24 cellular contexts compared by ENCODE assay signal in the genomic region with DNA sequence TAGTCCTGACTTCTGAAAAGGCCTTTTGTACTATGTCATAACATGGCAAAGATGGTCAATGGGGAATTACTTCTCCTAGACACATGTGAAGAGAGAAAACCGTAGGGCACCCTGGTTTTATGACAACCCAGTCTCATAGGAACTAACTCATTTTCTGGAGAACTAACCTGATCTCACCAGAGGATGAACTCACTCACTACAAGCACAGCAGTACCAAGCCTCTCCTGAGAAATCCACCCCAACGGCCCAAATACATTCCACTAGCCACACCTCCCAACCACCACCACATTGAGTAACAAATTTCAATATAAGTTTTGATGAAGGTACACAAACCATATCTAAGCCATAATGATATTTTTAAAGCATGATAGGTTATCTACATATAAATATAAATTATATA.
"Had no signal": no experiment of that assay in that cellular context is flagged by ENCODE, and none has a peak within 500 bp of the region (broad histone marks: within the 10 kb centered on the region; RNA-seq: fewer than 3 reads in every experiment).

No MANE protein-coding gene starts in this region.

- H3K4me1 Mint-ChIP-seq: natural killer cell; stimulated activated naive B cell treated with anti-CD40 and anti-IgM and Interleukin-4, amounts not matched to agents 10 μg/mL and 1 μg/mL and 100 μg/mL, for 72 hours had no signal

- H3K9me3 Mint-ChIP-seq: stimulated activated naive B cell treated with anti-CD40 and anti-IgM and Interleukin-4, amounts not matched to agents 10 μg/mL and 1 μg/mL and 100 μg/mL, for 72 hours had no signal

- H3K4me1 ChIP-seq: esophagus muscularis mucosa, foreskin keratinocyte, gastroesophageal sphincter, heart left ventricle, lower lobe of right lung, psoas muscle, tibial nerve, upper lobe of left lung had no signal

- H3K27me3 Mint-ChIP-seq: stimulated activated naive B cell treated with anti-CD40 and anti-IgM and Interleukin-4, amounts not matched to agents 10 μg/mL and 1 μg/mL and 100 μg/mL, for 72 hours; stimulated activated naive CD8-positive, alpha-beta T cell treated with anti-CD3 and anti-CD28 coated beads, Interleukin-15, Interleukin-2, amounts not matched to agents 100 ng/mL and 50 ng/mL, for 24 hours had no signal

- H3K27me3 ChIP-seq: dorsolateral prefrontal cortex, esophagus muscularis mucosa, foreskin keratinocyte, gastroesophageal sphincter, heart left ventricle, hepatocyte, tibial nerve, upper lobe of left lung had no signal

- H3K4me3 Mint-ChIP-seq: natural killer cell; stimulated activated naive B cell treated with anti-CD40 and anti-IgM and Interleukin-4, amounts not matched to agents 10 μg/mL and 1 μg/mL and 100 μg/mL, for 72 hours; stimulated activated naive CD8-positive, alpha-beta T cell treated with anti-CD3 and anti-CD28 coated beads, Interleukin-15, Interleukin-2, amounts not matched to agents 100 ng/mL and 50 ng/mL, for 24 hours had no signal

- H3K36me3 ChIP-seq: esophagus muscularis mucosa, gastroesophageal sphincter, heart left ventricle, lower lobe of right lung, thoracic aorta, tibial nerve, upper lobe of left lung had no signal

- H3K27ac Mint-ChIP-seq: natural killer cell; stimulated activated naive B cell treated with anti-CD40 and anti-IgM and Interleukin-4, amounts not matched to agents 10 μg/mL and 1 μg/mL and 100 μg/mL, for 72 hours; stimulated activated naive CD8-positive, alpha-beta T cell treated with anti-CD3 and anti-CD28 coated beads, Interleukin-15, Interleukin-2, amounts not matched to agents 100 ng/mL and 50 ng/mL, for 24 hours had no signal

- FAIRE-seq: colon, endothelial cell of umbilical vein, keratinocyte, urothelium cell line had no signal

- H3K4me3 ChIP-seq: dorsolateral prefrontal cortex, esophagus muscularis mucosa, gastroesophageal sphincter, heart left ventricle, hepatocyte, lower lobe of right lung, psoas muscle, skin epidermis, thoracic aorta, tibial nerve, upper lobe of left lung had no signal

- H3K79me2 ChIP-seq: hepatocyte had no signal

- H3K27ac ChIP-seq: dorsolateral prefrontal cortex, esophagus muscularis mucosa, foreskin keratinocyte, gastroesophageal sphincter, heart left ventricle, hepatocyte, lower lobe of right lung, psoas muscle, skin epidermis, thoracic aorta, tibial nerve, upper lobe of left lung had no signal

- H3K36me3 Mint-ChIP-seq: stimulated activated naive B cell treated with anti-CD40 and anti-IgM and Interleukin-4, amounts not matched to agents 10 μg/mL and 1 μg/mL and 100 μg/mL, for 72 hours had no signal

- DNase-seq: dorsolateral prefrontal cortex; effector CD4-positive, alpha-beta T cell; foreskin keratinocyte; heart left ventricle; left ventricle myocardium superior; lower lobe of right lung; natural killer cell; psoas muscle; right cardiac atrium; stimulated activated CD4-positive, alpha-beta T cell treated with anti-CD3 and anti-CD28 coated beads, Interleukin-15, amount 100 ng/mL, for 24 hours; stimulated activated CD4-positive, alpha-beta T cell treated with anti-CD3 and anti-CD28 coated beads, Interleukin-2, amount 100 ng/mL, for 48 hours; stimulated activated naive B cell treated with anti-CD40 and anti-IgM and Interleukin-4, amounts not matched to agents 10 μg/mL and 1 μg/mL and 100 μg/mL, for 72 hours; upper lobe of left lung had no signal

- H3K9me3 ChIP-seq: esophagus muscularis mucosa, gastroesophageal sphincter, heart left ventricle, lower lobe of right lung, psoas muscle, thoracic aorta, tibial nerve, upper lobe of left lung had no signal

- H3K4me2 ChIP-seq: hepatocyte had no signal

- H2AFZ ChIP-seq: hepatocyte had no signal
